ENCODE assay signal across 1 cellular context in genomic region chr14:23095196-23096108, GRCh38.
TF ChIP-seq lines count a peak whose summit lies in the region.

A gene with protein sequence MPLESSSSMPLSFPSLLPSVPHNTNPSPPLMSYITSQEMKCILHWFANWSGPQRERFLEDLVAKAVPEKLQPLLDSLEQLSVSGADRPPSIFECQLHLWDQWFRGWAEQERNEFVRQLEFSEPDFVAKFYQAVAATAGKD (plus strand): TSS chr14:23095505. CDS start chr14:23097659, 2,154 bp downstream.

TF ChIP-seq in K562, 482 proteins besides CTCF, POLR2A, EP300 and RAD21 (continued from another document and continues in another):
- TF ChIP-seq, protein P1, sequence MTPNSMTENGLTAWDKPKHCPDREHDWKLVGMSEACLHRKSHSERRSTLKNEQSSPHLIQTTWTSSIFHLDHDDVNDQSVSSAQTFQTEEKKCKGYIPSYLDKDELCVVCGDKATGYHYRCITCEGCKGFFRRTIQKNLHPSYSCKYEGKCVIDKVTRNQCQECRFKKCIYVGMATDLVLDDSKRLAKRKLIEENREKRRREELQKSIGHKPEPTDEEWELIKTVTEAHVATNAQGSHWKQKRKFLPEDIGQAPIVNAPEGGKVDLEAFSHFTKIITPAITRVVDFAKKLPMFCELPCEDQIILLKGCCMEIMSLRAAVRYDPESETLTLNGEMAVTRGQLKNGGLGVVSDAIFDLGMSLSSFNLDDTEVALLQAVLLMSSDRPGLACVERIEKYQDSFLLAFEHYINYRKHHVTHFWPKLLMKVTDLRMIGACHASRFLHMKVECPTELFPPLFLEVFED (CRISPR knock-in tag; conservative IDR thresholded peaks at IDR 0.05) = no peak
- TF ChIP-seq ZNF699 (CRISPR knock-in tag; IDR thresholded peaks at IDR 0.05; ENCODE audit: insufficient replicate concordance) (no peak), FOXA3 (CRISPR knock-in tag; conservative IDR thresholded peaks at IDR 0.05 in 1 of 2, IDR thresholded peaks at IDR 0.05 in 1 of 2) (no peak), MEF2D (tag; conservative IDR thresholded peaks at IDR 0.05; ENCODE audit: low read depth) (no peak), ERF (CRISPR knock-in tag; IDR thresholded peaks at IDR 0.05) (no peak), MXI1 (IDR thresholded peaks at IDR 0.05; ENCODE audit: low read depth, low read length) (peak; percentile 39; the same call in 1 of the 2 replicates), ZNF79 (CRISPR knock-in tag; IDR thresholded peaks at IDR 0.05; ENCODE audit: low read depth) (no peak), ZNF263 (CRISPR knock-in tag; IDR thresholded peaks at IDR 0.05; ENCODE audit: borderline replicate concordance) (no peak), DLX4 (CRISPR knock-in tag; IDR thresholded peaks at IDR 0.05) (no peak), CCNT2 (IDR thresholded peaks at IDR 0.05; ENCODE audit: borderline replicate concordance, extremely low read depth, insufficient read length, low read depth, low read length) (no peak), SIX5 (IDR thresholded peaks at IDR 0.05; ENCODE audit: borderline replicate concordance in 1 of 2, insufficient read depth in 1 of 2, low read depth in 1 of 2, low read length in 2 of 2) (no peak), NFIX (CRISPR knock-in tag; IDR thresholded peaks at IDR 0.05; ENCODE audit: low read depth) (no peak), YY1 (IDR thresholded peaks at IDR 0.05; ENCODE audit: borderline replicate concordance in 1 of 3, control insufficient read depth in 1 of 3, extremely low read depth in 1 of 3, insufficient read depth in 3 of 3, insufficient read length in 1 of 3, insufficient replicate concordance in 2 of 3, low read depth in 1 of 3, low read length in 2 of 3) (peak in 1 of 3 experiments; percentile 58), MGA (IDR thresholded peaks at IDR 0.05) (no peak; the same call in 1 of the 2 replicates), ZNF347 (CRISPR knock-in tag; IDR thresholded peaks at IDR 0.05; ENCODE audit: low read depth) (no peak), HDGF (IDR thresholded peaks at IDR 0.05) (no peak), FUS (optimal IDR thresholded peaks at IDR 0.05; ENCODE audit: low read depth, low read length) (no peak), CXXC5 (CRISPR knock-in tag; IDR thresholded peaks at IDR 0.05) (peak; percentile 35), CTCFL (IDR thresholded peaks at IDR 0.05; ENCODE audit: borderline replicate concordance, insufficient read depth, low read depth, low read length, poor library complexity, severe bottlenecking) (no peak), LEF1 (IDR thresholded peaks at IDR 0.05) (peak; percentile 38; the same call in 1 of the 2 replicates), ZNF224 (CRISPR knock-in tag; IDR thresholded peaks at IDR 0.05) (no peak), HIVEP1 (CRISPR knock-in tag; IDR thresholded peaks at IDR 0.05) (no peak), HMG20B (CRISPR knock-in tag; IDR thresholded peaks at IDR 0.05) (no peak), NR2C1 (IDR thresholded peaks at IDR 0.05) (peak; percentile 79; the same call in 1 of the 2 replicates), NR2C1 (tag; IDR thresholded peaks at IDR 0.05) (peak; percentile 67), DACH1 (IDR thresholded peaks at IDR 0.05; ENCODE audit: partially characterized antibody) (no peak), ZFX (CRISPR knock-in tag; IDR thresholded peaks at IDR 0.05) (peak; percentile 46), CBX2 (IDR thresholded peaks at IDR 0.05; ENCODE audit: insufficient read depth, low read length, poor library complexity, severe bottlenecking) (no peak), RBM25 (IDR thresholded peaks at IDR 0.05; ENCODE audit: low read depth, low read length, severe bottlenecking) (no peak), NR2F6 (CRISPR knock-in tag; IDR thresholded peaks at IDR 0.05) (no peak), ASH1L (IDR thresholded peaks at IDR 0.05; ENCODE audit: borderline replicate concordance, low read depth, partially characterized antibody) (no peak), POLR3G (IDR thresholded peaks at IDR 0.05; ENCODE audit: extremely low read depth, insufficient read length, insufficient replicate concordance) (no peak), ZNF551 (CRISPR knock-in tag; IDR thresholded peaks at IDR 0.05) (no peak), TSC22D4 (tag; IDR thresholded peaks at IDR 0.05) (no peak), SP2 (IDR thresholded peaks at IDR 0.05; ENCODE audit: extremely low read depth, low read depth, low read length, poor library complexity, severe bottlenecking) (no peak), ZNF143 (CRISPR knock-in tag; IDR thresholded peaks at IDR 0.05) (no peak), PRPF4 (IDR thresholded peaks at IDR 0.05; ENCODE audit: insufficient read depth, low read depth, low read length, poor library complexity, severe bottlenecking) (no peak), HNRNPK (IDR thresholded peaks at IDR 0.05; ENCODE audit: low read depth, low read length, poor library complexity, severe bottlenecking) (no peak), JUND (IDR thresholded peaks at IDR 0.05; ENCODE audit: borderline replicate concordance, low read depth, low read length) (no peak; the same call in 1 of the 2 replicates), JUND (tag; IDR thresholded peaks at IDR 0.05; ENCODE audit: borderline replicate concordance, low read depth, low read length) (no peak), JUN (IDR thresholded peaks at IDR 0.05; ENCODE audit: borderline replicate concordance, low read depth, low read length) (0 out of 2 replicates have a peak, but pooled peaks have one; percentile 38), JUN (CRISPR knock-in tag; IDR thresholded peaks at IDR 0.05; ENCODE audit: borderline replicate concordance) (no peak), RHOXF2B (CRISPR knock-in tag; conservative IDR thresholded peaks at IDR 0.05) (no peak), ZNF444 (CRISPR knock-in tag; IDR thresholded peaks at IDR 0.05) (no peak), BRD9 (IDR thresholded peaks at IDR 0.05; ENCODE audit: low read depth, partially characterized antibody) (peak; percentile 69)
- TF ChIP-seq, protein P2, sequence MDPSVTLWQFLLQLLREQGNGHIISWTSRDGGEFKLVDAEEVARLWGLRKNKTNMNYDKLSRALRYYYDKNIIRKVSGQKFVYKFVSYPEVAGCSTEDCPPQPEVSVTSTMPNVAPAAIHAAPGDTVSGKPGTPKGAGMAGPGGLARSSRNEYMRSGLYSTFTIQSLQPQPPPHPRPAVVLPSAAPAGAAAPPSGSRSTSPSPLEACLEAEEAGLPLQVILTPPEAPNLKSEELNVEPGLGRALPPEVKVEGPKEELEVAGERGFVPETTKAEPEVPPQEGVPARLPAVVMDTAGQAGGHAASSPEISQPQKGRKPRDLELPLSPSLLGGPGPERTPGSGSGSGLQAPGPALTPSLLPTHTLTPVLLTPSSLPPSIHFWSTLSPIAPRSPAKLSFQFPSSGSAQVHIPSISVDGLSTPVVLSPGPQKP (CRISPR knock-in tag; IDR thresholded peaks at IDR 0.05) = no peak
- TF ChIP-seq, protein P3, sequence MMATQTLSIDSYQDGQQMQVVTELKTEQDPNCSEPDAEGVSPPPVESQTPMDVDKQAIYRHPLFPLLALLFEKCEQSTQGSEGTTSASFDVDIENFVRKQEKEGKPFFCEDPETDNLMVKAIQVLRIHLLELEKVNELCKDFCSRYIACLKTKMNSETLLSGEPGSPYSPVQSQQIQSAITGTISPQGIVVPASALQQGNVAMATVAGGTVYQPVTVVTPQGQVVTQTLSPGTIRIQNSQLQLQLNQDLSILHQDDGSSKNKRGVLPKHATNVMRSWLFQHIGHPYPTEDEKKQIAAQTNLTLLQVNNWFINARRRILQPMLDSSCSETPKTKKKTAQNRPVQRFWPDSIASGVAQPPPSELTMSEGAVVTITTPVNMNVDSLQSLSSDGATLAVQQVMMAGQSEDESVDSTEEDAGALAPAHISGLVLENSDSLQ (IDR thresholded peaks at IDR 0.05) = peak; percentile 76
